8 cellular contexts compared by ENCODE assay signal in the genomic region with DNA sequence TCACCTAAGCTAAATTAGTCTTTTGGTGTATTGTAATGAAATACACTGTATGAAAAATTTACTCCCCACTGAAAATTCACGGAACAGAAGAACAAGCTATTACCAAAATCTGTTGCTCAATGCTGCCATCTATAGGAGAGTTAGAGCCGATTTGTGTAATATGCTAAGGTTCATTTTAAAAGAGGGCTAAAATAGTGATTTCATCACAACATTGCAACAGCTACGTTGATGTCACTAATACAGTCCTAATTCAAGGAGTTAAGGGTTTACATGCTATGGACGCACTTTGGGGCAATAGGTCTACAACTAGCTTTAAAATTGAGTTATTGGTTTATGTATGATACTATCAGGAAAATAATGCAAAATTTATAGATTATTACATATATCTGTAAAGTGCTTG. TPM values are rescaled to one million over a fixed set of nuclear protein-coding genes. Genes with fewer than 3 reads are reported as not detected.
DNase-seq lines count a peak whose midpoint lies in the region; ATAC-seq and TF ChIP-seq lines count a peak whose summit lies in the region.

No MANE protein-coding gene starts in this region.

- peaks cover 24% of the 10 kb centered on the region for H3K4me1 Mint-ChIP-seq in activated CD8-positive, alpha-beta T cell treated with anti-CD3 and anti-CD28 coated beads for 36 hours (ENCODE audit: low read depth)

- no peak overlapping the region for H3K4me3 Mint-ChIP-seq in activated CD8-positive, alpha-beta T cell treated with anti-CD3 and anti-CD28 coated beads for 36 hours

- WGBS in hepatocyte (ENCODE audit: low lambda C conversion rate, missing lambda C conversion rate), result 2% methylated on average over 4 of the region's 4 CpGs
- WGBS in testis, 2 donors, result 0 to 2% methylated on average over 4 of the region's 4 CpGs

- H3K4me3 ChIP-seq in hepatocyte (no peak overlapping the region), testis (no peak overlapping the region)

- intact Hi-C loops in activated CD8-positive, alpha-beta T cell treated with anti-CD3 and anti-CD28 coated beads for 36 hours (cut with micrococcal nuclease), result loop anchor here (5.0 kb wide), 5 partner anchors 35 to 1135 kb away; a partner anchor contains a TSS
- intact Hi-C loops in testis (cut with DNase I; ENCODE audit: low total_unique reads), result loop anchor here (10.0 kb wide), 1 partner anchor 1138 kb away; no protein-coding TSS in a partner anchor

- TF ChIP-seq CTCF in activated CD8-positive, alpha-beta T cell treated with anti-CD3 and anti-CD28 coated beads for 36 hours (IDR thresholded peaks at IDR 0.05), result peak; percentile 83
- peak; percentile 78 for TF ChIP-seq CTCF in hepatocyte (IDR thresholded peaks at IDR 0.05; ENCODE audit: poor library complexity)
- peak; percentile 32 to 68 (median 59) for TF ChIP-seq CTCF in testis (IDR thresholded peaks at IDR 0.05)

- H3K4me2 ChIP-seq in hepatocyte, result no peak overlapping the region

- no peak overlapping the region for H2AFZ ChIP-seq in hepatocyte

- DNase-seq in AG20443 (ENCODE audit: low spot score) (peak; percentile 64), NCI-H2196 (lab: John Stamatoyannopoulos, UW; ENCODE audit: unreplicated experiment) (peak; percentile 75), hepatocyte (ENCODE audit: low spot score) (peak; percentile 83), testis (no peak)
- DNase-seq in activated CD8-positive, alpha-beta T cell treated with anti-CD3 and anti-CD28 coated beads for 36 hours, result no peak
- DNase-seq in stimulated activated CD4-positive, alpha-beta T cell treated with anti-CD3 and anti-CD28 coated beads, Interleukin-4, amount 100 ng/mL, for 1 hour, result no peak

- H3K36me3 ChIP-seq in hepatocyte (replicated peaks; ENCODE audit: insufficient read depth, low read depth) (no peaks in the 10 kb centered on the region), testis (ENCODE audit: low read depth, missing control alignments) (no peaks in the 10 kb centered on the region)

- H3K9me3 Mint-ChIP-seq in activated CD8-positive, alpha-beta T cell treated with anti-CD3 and anti-CD28 coated beads for 36 hours, result no peaks in the 10 kb centered on the region

- no peaks in the 10 kb centered on the region for H3K9me2 ChIP-seq in hepatocyte (replicated peaks; ENCODE audit: insufficient read depth)

- CTCF ChIA-PET in activated CD8-positive, alpha-beta T cell treated with anti-CD3 and anti-CD28 coated beads for 36 hours (lab: Charles Lee), result interaction anchor here (0.6 to 4.5 kb wide), 37 partner anchors 9 to 1306 kb away, joined by 3 to 37 read pairs (median 4); a partner anchor contains a TSS

- H3K36me3 Mint-ChIP-seq in activated CD8-positive, alpha-beta T cell treated with anti-CD3 and anti-CD28 coated beads for 36 hours (ENCODE audit: low read depth), result peaks cover 2% of the 10 kb centered on the region

- H3K4me1 ChIP-seq in hepatocyte (ENCODE audit: insufficient read depth), result peaks cover 13% of the 10 kb centered on the region
- peaks cover 14% of the 10 kb centered on the region for H3K4me1 ChIP-seq in testis

- no peaks in the 10 kb centered on the region for H3K9me3 ChIP-seq in hepatocyte (ENCODE audit: low read depth)
- no peaks in the 10 kb centered on the region for H3K9me3 ChIP-seq in testis

- H3K27ac ChIP-seq in hepatocyte (no peak overlapping the region), testis (no peak overlapping the region)

- ATAC-seq in GM18870 (IDR thresholded peaks at IDR 0.05; ENCODE audit: unreplicated experiment), result peak; percentile 22
- no peak for ATAC-seq in activated CD8-positive, alpha-beta T cell treated with anti-CD3 and anti-CD28 coated beads for 36 hours
- no peak for ATAC-seq in GM19395 (IDR thresholded peaks at IDR 0.05; ENCODE audit: unreplicated experiment)

- H3K27me3 Mint-ChIP-seq in activated CD8-positive, alpha-beta T cell treated with anti-CD3 and anti-CD28 coated beads for 36 hours, result peaks cover 4% of the 10 kb centered on the region

- H4K20me1 ChIP-seq in hepatocyte (ENCODE audit: insufficient read depth, poor library complexity, severe bottlenecking), result peaks cover 2% of the 10 kb centered on the region

- POLR2A ChIA-PET in activated CD8-positive, alpha-beta T cell treated with anti-CD3 and anti-CD28 coated beads for 36 hours (lab: Charles Lee), result interaction anchor here (0.5 to 2.0 kb wide), 3 partner anchors 33 to 1147 kb away, joined by 3 to 10 read pairs (median 3); a partner anchor contains a TSS

- H3K79me2 ChIP-seq in hepatocyte, result peaks cover 19% of the 10 kb centered on the region

- H3K27me3 ChIP-seq in hepatocyte (no peaks in the 10 kb centered on the region), testis (no peaks in the 10 kb centered on the region)

- TF ChIP-seq POLR2A in testis (IDR thresholded peaks at IDR 0.05), result no peak

- H3K27ac Mint-ChIP-seq in activated CD8-positive, alpha-beta T cell treated with anti-CD3 and anti-CD28 coated beads for 36 hours, result no peak overlapping the region

RNA-seq across cellular contexts. Expression of a gene that starts 3.0 kb away (rescaled TPM):
- total RNA-seq in activated CD8-positive, alpha-beta T cell treated with anti-CD3 and anti-CD28 coated beads for 36 hours, result 1 to 10 TPM; 3.5 to 4.0 TPM
- 20.1 and 25.6 TPM in 2 replicates for total RNA-seq in hepatocyte
- 10.9 and 12.5 TPM in 2 replicates for polyA plus RNA-seq in hepatocyte
- total RNA-seq in testis, result 1 to 10 TPM; 3.1 to 5.9 TPM
- polyA plus RNA-seq in testis (ENCODE audit: insufficient read depth, low read depth, low replicate concordance), result 3.1 TPM

RNA-seq across cellular contexts. Expression of a gene that starts 33.3 kb away (rescaled TPM):
- total RNA-seq in activated CD8-positive, alpha-beta T cell treated with anti-CD3 and anti-CD28 coated beads for 36 hours, result 10 to 100 TPM; 34.3 to 35.9 TPM
- total RNA-seq in hepatocyte, result 16.2 and 20.1 TPM in 2 replicates
- polyA plus RNA-seq in hepatocyte, result 13.1 and 20.9 TPM in 2 replicates
- 10 to 100 TPM; 38.0 to 43.4 TPM for total RNA-seq in testis
- 49.8 TPM for polyA plus RNA-seq in testis (ENCODE audit: insufficient read depth, low read depth, low replicate concordance)

Comparison
In these comparisons a context has a peak if more than half of its experiments do, and no peak if none do; other contexts are left out.
1. DNase-seq: peak in AG20443 (single experiment), NCI-H2196 (single experiment) and hepatocyte (single experiment); none in activated CD8-positive, alpha-beta T cell treated with anti-CD3 and anti-CD28 coated beads for 36 hours (single experiment), testis (single experiment) and stimulated activated CD4-positive, alpha-beta T cell treated with anti-CD3 and anti-CD28 coated beads, Interleukin-4, amount 100 ng/mL, for 1 hour (single experiment).
2. Peak in every context shown above with its lines, with median percentiles within 50 percentile points of each other: CTCF ChIP-seq.